3 cellular contexts compared by ENCODE assay signal in genomic region chr7:130524628-130525027, GRCh38.
A peak's percentile ranks its signal among the peaks of the same experiment; 100 is the strongest.
TF ChIP-seq lines count a peak whose summit lies in the region.

No MANE protein-coding gene starts in this region.

TF ChIP-seq in HCT116, 20 proteins besides CTCF, POLR2A, EP300 and RAD21:
- 0 out of 2 replicates have a peak, but pooled peaks have one; percentile 8 for TF ChIP-seq ZFX (IDR thresholded peaks at IDR 0.05)
- TF ChIP-seq, protein P1, sequence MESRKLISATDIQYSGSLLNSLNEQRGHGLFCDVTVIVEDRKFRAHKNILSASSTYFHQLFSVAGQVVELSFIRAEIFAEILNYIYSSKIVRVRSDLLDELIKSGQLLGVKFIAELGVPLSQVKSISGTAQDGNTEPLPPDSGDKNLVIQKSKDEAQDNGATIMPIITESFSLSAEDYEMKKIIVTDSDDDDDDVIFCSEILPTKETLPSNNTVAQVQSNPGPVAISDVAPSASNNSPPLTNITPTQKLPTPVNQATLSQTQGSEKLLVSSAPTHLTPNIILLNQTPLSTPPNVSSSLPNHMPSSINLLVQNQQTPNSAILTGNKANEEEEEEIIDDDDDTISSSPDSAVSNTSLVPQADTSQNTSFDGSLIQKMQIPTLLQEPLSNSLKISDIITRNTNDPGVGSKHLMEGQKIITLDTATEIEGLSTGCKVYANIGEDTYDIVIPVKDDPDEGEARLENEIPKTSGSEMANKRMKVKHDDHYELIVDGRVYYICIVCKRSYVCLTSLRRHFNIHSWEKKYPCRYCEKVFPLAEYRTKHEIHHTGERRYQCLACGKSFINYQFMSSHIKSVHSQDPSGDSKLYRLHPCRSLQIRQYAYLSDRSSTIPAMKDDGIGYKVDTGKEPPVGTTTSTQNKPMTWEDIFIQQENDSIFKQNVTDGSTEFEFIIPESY (IDR thresholded peaks at IDR 0.05; ENCODE audit: extremely low read depth, insufficient replicate concordance, low read length): no peak

TF ChIP-seq in K562, 482 proteins besides CTCF, POLR2A, EP300 and RAD21 (continues in another document):
- TF ChIP-seq C11orf30 (IDR thresholded peaks at IDR 0.05; ENCODE audit: low read depth): peak; percentile 77
- 0 out of 4 replicates have a peak, but pooled peaks of 1 of the 2 experiments have one; percentile 16 for TF ChIP-seq HDAC1 (IDR thresholded peaks at IDR 0.05)
- TF ChIP-seq ZBTB8A (IDR thresholded peaks at IDR 0.05; ENCODE audit: partially characterized antibody): no peak
- no peak for TF ChIP-seq SIN3B (IDR thresholded peaks at IDR 0.05; ENCODE audit: low read depth)
- no peak for TF ChIP-seq CCAR2 (IDR thresholded peaks at IDR 0.05; ENCODE audit: low read depth, low read length)
- peak; percentile 58; the same call in 1 of the 2 replicates for TF ChIP-seq RFX1 (IDR thresholded peaks at IDR 0.05)
- peak; percentile 23; the same call in 1 of the 2 replicates for TF ChIP-seq NFE2 (IDR thresholded peaks at IDR 0.05; ENCODE audit: low read depth)
- TF ChIP-seq, protein P2, sequence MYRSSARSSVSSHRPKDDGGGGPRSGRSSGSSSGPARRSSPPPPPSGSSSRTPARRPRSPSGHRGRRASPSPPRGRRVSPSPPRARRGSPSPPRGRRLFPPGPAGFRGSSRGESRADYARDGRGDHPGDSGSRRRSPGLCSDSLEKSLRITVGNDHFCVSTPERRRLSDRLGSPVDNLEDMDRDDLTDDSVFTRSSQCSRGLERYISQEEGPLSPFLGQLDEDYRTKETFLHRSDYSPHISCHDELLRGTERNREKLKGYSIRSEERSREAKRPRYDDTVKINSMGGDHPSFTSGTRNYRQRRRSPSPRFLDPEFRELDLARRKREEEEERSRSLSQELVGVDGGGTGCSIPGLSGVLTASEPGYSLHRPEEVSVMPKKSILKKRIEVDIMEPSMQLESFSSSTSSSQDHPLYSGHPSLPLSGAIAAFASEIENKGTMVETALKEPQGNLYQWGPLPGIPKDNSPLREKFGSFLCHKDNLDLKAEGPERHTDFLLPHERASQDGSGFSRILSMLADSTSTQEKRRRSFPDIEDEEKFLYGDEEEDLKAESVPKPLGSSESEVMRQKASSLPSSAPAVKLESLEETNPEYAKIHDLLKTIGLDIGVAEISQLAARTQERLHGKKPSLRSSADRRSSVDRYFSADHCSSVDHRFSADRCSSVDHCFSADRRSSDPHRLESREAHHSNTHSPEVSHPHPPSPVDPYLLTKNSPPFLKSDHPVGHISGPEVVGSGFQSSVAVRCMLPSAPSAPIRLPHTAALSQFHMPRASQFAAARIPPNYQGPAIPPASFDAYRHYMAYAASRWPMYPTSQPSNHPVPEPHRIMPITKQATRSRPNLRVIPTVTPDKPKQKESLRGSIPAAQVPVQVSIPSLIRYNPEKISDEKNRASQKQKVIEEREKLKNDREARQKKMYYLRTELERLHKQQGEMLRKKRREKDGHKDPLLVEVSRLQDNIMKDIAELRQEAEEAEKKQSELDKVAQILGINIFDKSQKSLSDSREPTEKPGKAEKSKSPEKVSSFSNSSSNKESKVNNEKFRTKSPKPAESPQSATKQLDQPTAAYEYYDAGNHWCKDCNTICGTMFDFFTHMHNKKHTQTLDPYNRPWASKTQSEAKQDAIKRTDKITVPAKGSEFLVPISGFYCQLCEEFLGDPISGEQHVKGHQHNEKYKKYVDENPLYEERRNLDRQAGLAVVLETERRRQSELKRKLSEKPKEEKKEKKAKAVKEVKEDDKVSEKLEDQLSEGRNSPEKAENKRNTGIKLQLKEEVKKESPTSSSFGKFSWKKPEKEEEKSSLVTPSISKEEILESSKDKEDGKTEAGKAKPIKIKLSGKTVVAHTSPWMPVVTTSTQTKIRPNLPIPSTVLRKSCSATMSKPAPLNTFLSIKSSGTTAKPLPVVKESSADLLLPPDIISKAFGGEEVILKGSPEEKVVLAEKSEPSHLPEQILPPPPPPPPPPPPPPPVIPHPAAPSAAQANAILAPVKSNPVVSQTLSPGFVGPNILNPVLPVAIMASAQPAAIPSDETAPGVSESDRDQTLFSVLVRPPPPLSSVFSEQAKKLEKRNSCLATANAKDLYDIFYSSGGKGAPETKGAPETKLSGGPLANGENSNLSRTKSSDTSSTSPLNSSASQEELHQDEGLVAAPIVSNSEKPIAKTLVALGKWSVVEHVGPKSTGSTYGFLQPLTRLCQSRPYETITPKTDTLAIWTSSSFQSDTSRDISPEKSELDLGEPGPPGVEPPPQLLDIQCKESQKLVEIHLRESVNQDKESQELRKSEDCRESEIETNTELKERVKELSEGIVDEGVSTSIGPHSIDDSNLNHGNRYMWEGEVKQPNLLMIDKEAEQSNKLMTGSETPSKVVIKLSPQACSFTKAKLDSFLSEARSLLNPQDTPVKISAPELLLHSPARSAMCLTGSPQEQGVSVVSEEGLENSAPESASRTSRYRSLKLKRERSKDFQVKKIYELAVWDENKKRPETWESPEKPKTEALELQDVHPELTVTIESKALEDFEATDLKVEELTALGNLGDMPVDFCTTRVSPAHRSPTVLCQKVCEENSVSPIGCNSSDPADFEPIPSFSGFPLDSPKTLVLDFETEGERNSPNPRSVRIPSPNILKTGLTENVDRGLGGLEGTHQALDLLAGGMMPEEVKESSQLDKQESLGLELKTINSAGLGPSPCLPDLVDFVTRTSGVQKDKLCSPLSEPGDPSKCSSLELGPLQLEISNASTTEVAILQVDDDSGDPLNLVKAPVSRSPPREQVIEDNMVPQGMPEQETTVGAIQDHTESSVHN (IDR thresholded peaks at IDR 0.05; ENCODE audit: borderline replicate concordance in 1 of 2, low read depth in 1 of 2): no peak
- 0 out of 2 replicates have a peak, but pooled peaks have one; percentile 66 for TF ChIP-seq ZBTB26 (CRISPR knock-in tag; IDR thresholded peaks at IDR 0.05)
- TF ChIP-seq ZNF583 (CRISPR knock-in tag; IDR thresholded peaks at IDR 0.05): no peak
- no peak for TF ChIP-seq HMG20A (CRISPR knock-in tag; conservative IDR thresholded peaks at IDR 0.05)
- no peak for TF ChIP-seq ZBTB43 (CRISPR knock-in tag; IDR thresholded peaks at IDR 0.05)
- peak; percentile 17 for TF ChIP-seq NCOA4 (IDR thresholded peaks at IDR 0.05; ENCODE audit: partially characterized antibody)
- TF ChIP-seq SUPT5H (IDR thresholded peaks at IDR 0.05): no peak
- TF ChIP-seq NR2C2 (CRISPR knock-in tag; IDR thresholded peaks at IDR 0.05): no peak
- no peak for TF ChIP-seq NR2C2 (tag; IDR thresholded peaks at IDR 0.05)
- peak; percentile 45; the same call in 1 of the 2 replicates for TF ChIP-seq MYC (IDR thresholded peaks at IDR 0.05; ENCODE audit: low read depth, low read length)
- TF ChIP-seq MYC (CRISPR knock-in tag; IDR thresholded peaks at IDR 0.05; ENCODE audit: borderline replicate concordance, low read depth): no peak

TF ChIP-seq in neural cell, 6 proteins besides CTCF, POLR2A, EP300 and RAD21:
- TF ChIP-seq POLR2AphosphoS5 (IDR thresholded peaks at IDR 0.05) (peak; percentile 30), MXI1 (conservative IDR thresholded peaks at IDR 0.05; ENCODE audit: poor library complexity, severe bottlenecking) (no peak)
